Comparison of ENCODE assay signal across 23 cellular contexts in genomic region chr2:29509397-29509796, GRCh38.
"Had no signal": no experiment of that assay in that cellular context is flagged by ENCODE, and none has a peak within 500 bp of the region (broad histone marks: within the 10 kb centered on the region; RNA-seq: fewer than 3 reads in every experiment).

No MANE protein-coding gene starts in this region.

- H3K27ac ChIP-seq: epithelial cell of prostate, neutrophil, pancreas, psoas muscle, skin epidermis, tibial artery, WERI-Rb-1 had no signal

- H3K9me3 ChIP-seq: neutrophil, pancreas, psoas muscle had no signal

- H3K27me3 ChIP-seq: neutrophil, pancreas, tibial artery had no signal

- H3K4me3 ChIP-seq: pancreas, psoas muscle, skin epidermis, tibial artery had no signal

- H3K4me1 ChIP-seq: pancreas, psoas muscle, tibial artery had no signal

- ATAC-seq: pancreas, psoas muscle, right cardiac atrium, T-cell had no signal

- FAIRE-seq: frontal cortex, islet of Langerhans, pancreas had no signal

- DNase-seq: activated CD4-positive, alpha-beta T cell treated with anti-CD3 and anti-CD28 coated beads for 1 hour; activated CD4-positive, alpha-beta T cell treated with anti-CD3 and anti-CD28 coated beads, Interleukin-2, amount 50 U/mL, for 1 hour; activated gamma-delta T cell treated with Interleukin-2 at 50 U/mL for 16 hours; activated T-cell treated with anti-CD3 and anti-CD28 coated beads, Interleukin-2, amount 50 U/mL, for 1 hour; aorta; cerebellar nuclear complex; cortex of kidney; endodermal cell; glutamatergic neuron; hippocampal formation; pancreas; psoas muscle; right cardiac atrium; stimulated activated CD4-positive, alpha-beta T cell treated with anti-CD3 and anti-CD28 coated beads, Interleukin-1b, Interleukin-23, amount 100 ng/mL, for 48 hours; substantia nigra; T-cell; tibial artery; WERI-Rb-1 had no signal

- H3K36me3 ChIP-seq: neutrophil, pancreas, tibial artery, WERI-Rb-1 had no signal
